In the genomic region with DNA sequence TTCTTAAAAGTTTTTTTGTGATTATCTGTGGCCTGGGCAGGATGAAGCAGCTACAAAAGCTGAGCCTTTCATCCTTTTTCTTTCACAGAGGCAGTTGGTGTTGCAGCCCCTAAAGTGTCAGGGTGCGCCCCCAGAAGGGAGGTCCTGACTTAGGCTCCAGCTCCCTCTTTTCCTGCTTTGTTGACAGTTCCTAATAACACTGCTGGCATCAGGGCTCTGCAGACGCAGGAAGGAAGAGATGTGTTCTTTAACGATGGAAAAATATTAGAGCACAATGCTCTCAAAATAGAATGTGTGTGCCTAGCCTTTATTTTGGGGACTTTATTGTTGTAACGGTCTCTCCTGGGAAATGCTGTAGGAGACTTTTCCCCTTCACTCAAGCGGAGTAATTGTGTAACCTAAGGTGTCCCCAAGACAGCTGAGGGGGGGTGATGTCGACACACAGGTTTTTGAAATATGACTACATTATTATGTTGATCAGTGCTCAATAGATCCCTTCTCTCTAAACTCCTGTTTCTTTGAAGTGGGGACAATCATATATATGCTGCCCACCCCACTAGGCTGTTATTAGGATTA, we compare ENCODE assay signal across 19 cellular contexts.
"Had no signal": no experiment of that assay in that cellular context is flagged by ENCODE, and none has a peak within 500 bp of the region (broad histone marks: within the 10 kb centered on the region; RNA-seq: fewer than 3 reads in every experiment).

No MANE protein-coding gene starts in this region.

- H3K36me3 ChIP-seq: thyroid gland had no signal

- H3K4me3 ChIP-seq: thyroid gland had no signal

- H3K9me3 ChIP-seq: thyroid gland had no signal

- H3K27ac ChIP-seq: thyroid gland had no signal

- DNase-seq: activated CD4-positive, alpha-beta T cell treated with anti-CD3 and anti-CD28 coated beads, Interleukin-2, amount 10 ng/mL, durations not matched to agents 7 days and 5 days; activated CD4-positive, CD25-positive, alpha-beta regulatory T cell; activated naive CD4-positive, alpha-beta T cell treated with anti-CD3 and anti-CD28 coated beads for 36 hours; activated T-cell treated with anti-CD3 and anti-CD28 coated beads for 4 hours; central memory CD4-positive, alpha-beta T cell; cortex of kidney; mesenchymal stem cell; nephron progenitor cell; stimulated activated CD4-positive, alpha-beta T cell treated with anti-CD3 and anti-CD28 coated beads, Interleukin-15, amount 100 ng/mL, for 24 hours; stimulated activated CD4-positive, alpha-beta T cell treated with anti-CD3 and anti-CD28 coated beads, Interleukin-4, amount 100 ng/mL, for 4 hours; stimulated activated naive CD8-positive, alpha-beta T cell treated with anti-CD3 and anti-CD28 coated beads, Interleukin-15, amount 100 ng/mL, for 72 hours; T-helper 17 cell; thyroid gland had no signal

- H3K27me3 ChIP-seq: thyroid gland had no signal

- FAIRE-seq: islet of Langerhans, TTC549, urothelium cell line had no signal

- ATAC-seq: activated T-helper 17 cell treated with anti-CD3 and anti-CD28 coated beads, Interleukin-2, amount 50 U/mL, for 72 hours; esophagus mucosa; left lobe of liver; stimulated activated naive CD8-positive, alpha-beta T cell treated with anti-CD3 and anti-CD28 coated beads, Interleukin-15, amount 100 ng/mL, for 72 hours; T-helper 17 cell had no signal
